In the genomic region with DNA sequence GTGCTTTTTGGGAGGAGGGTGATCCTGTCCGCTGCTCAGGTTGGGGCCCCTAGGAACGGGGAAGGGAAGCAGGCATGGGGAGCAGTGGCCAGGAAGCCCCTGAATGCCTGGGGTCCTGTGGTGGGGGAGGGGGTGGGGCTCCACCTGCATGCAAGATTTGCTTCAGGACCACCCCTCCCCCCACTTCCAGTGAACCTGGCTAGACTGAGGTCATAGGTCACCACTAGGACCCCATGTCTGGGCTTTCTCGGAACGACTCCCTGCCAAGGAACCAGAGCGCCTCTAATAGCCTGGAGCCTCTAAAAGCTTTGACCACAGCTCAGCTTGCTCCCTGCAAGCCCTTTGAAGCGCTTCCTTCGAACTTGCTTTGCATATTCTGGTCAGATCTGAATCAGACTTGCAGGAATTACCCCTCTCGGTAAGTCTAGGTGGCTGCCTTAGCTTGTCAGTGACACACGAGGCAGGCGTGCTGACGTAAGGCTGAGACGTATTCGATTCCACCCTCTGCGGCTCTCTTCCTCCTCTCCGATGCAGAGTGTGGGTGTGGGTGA, we compare ENCODE assay signal across 9 cellular contexts. TPM values are rescaled to one million over a fixed set of nuclear protein-coding genes. Genes with fewer than 3 reads are reported as not detected.
DNase-seq lines count a peak whose midpoint lies in the region; ATAC-seq and TF ChIP-seq lines count a peak whose summit lies in the region.
"Had no signal": no experiment of that assay in that cellular context is flagged by ENCODE, and none has a peak within 500 bp of the region (broad histone marks: within the 10 kb centered on the region; RNA-seq: fewer than 3 reads in every experiment).

No MANE protein-coding gene starts in this region.

- H3K9me3 ChIP-seq in IMR-90 (ENCODE audit: control insufficient read depth, insufficient read depth, low read length): no peaks in the 10 kb centered on the region

- H3K79me1 ChIP-seq in IMR-90 (ENCODE audit: low read depth in 1 of 2, low read length in 2 of 2): peaks cover 5 to 48% of the 10 kb centered on the region in 2 experiments; a peak in 3 of 4 replicates

- TF ChIP-seq RAD21 in IMR-90 (IDR thresholded peaks at IDR 0.05; ENCODE audit: low read length): peak; percentile 33

- peaks cover 19% of the 10 kb centered on the region for H3K9me1 ChIP-seq in IMR-90 (ENCODE audit: insufficient read depth, low read length)

- peak overlapping the region; percentile 17 for H2BK5ac ChIP-seq in IMR-90 (ENCODE audit: low read depth, low read length, poor library complexity, severe bottlenecking)

- no peaks in the 10 kb centered on the region for H3K9me3 Mint-ChIP-seq in natural killer cell treated with Interleukin-12 subunit alpha and Interleukin-12 subunit beta and Interleukin-15 and Interleukin-18, amount 100 ng/mL, for 72 hours
- no peaks in the 10 kb centered on the region for H3K9me3 Mint-ChIP-seq in stimulated activated naive CD8-positive, alpha-beta T cell treated with anti-CD3 and anti-CD28 coated beads, Interleukin-15, amount 100 ng/mL, for 72 hours

- H2BK15ac ChIP-seq in IMR-90 (ENCODE audit: low read depth, low read length): no peak overlapping the region

- H3K27me3 ChIP-seq in IMR-90 (ENCODE audit: control insufficient read depth, insufficient read depth, low read length): no peaks in the 10 kb centered on the region

- H2BK120ac ChIP-seq in IMR-90 (ENCODE audit: low read depth, low read length): no peak overlapping the region

- H2AFZ ChIP-seq in IMR-90 (replicated peaks; ENCODE audit: low read length, poor library complexity): peak overlapping the region; percentile 48

- intact Hi-C loops in IMR-90 (cut with micrococcal nuclease): loop anchor here (2.0 kb wide), 1 partner anchor 13 kb away; no protein-coding TSS in a partner anchor

- 0 out of 2 replicates have a peak overlapping the region, but pooled peaks have one; percentile 65 for H3K23ac ChIP-seq in IMR-90 (ENCODE audit: low read depth, low read length)

- peaks cover 32% of the 10 kb centered on the region for H3K4me1 ChIP-seq in IMR-90 (ENCODE audit: control insufficient read depth, insufficient read depth, low read length)

- peak overlapping the region; percentile 85 for H2AK9ac ChIP-seq in IMR-90 (replicated peaks; ENCODE audit: low read depth, low read length, poor library complexity)

- H4K5ac ChIP-seq in IMR-90 (ENCODE audit: low read depth, low read length): no peak overlapping the region

- no TSS peak for BruUV-seq in IMR-90 (replicated peaks; lab: Mats Ljungman, UMichigan)

- ATAC-seq in GM21526 (IDR thresholded peaks at IDR 0.05; ENCODE audit: low FRiP score, unreplicated experiment): peak; percentile 56
- ATAC-seq in IMR-90 (ENCODE audit: low read depth): no peak; the same call in 1 of the 2 replicates
- ATAC-seq in activated CD4-positive, CD25-positive, alpha-beta regulatory T cell treated with anti-CD3 and anti-CD28 coated beads, Interleukin-2, amount 50 U/mL, for 24 hours: peak; percentile 72 to 74
- ATAC-seq in natural killer cell treated with Interleukin-12 subunit alpha and Interleukin-12 subunit beta and Interleukin-15 and Interleukin-18, amount 100 ng/mL, for 72 hours: peak; percentile 69 to 71
- ATAC-seq in stimulated activated naive CD8-positive, alpha-beta T cell treated with anti-CD3 and anti-CD28 coated beads, Interleukin-15, amount 100 ng/mL, for 72 hours: peak; percentile 73

- H3K56ac ChIP-seq in IMR-90 (ENCODE audit: extremely low read depth, insufficient read depth, low read length): no peak overlapping the region; the same call in 1 of the 2 replicates

- peaks cover 58% of the 10 kb centered on the region for H4K20me1 ChIP-seq in IMR-90 (ENCODE audit: insufficient read depth, low read length)

- H3K14ac ChIP-seq in IMR-90 (replicated peaks; ENCODE audit: low read depth, low read length): peak overlapping the region; percentile 12; the same call in 1 of the 2 replicates

- H3K4me1 Mint-ChIP-seq in natural killer cell treated with Interleukin-12 subunit alpha and Interleukin-12 subunit beta and Interleukin-15 and Interleukin-18, amount 100 ng/mL, for 72 hours (ENCODE audit: low read depth in 2 of 2): peaks cover 44 to 46% of the 10 kb centered on the region in 2 donors
- peaks cover 75% of the 10 kb centered on the region for H3K4me1 Mint-ChIP-seq in stimulated activated naive CD8-positive, alpha-beta T cell treated with anti-CD3 and anti-CD28 coated beads, Interleukin-15, amount 100 ng/mL, for 72 hours

- no peaks in the 10 kb centered on the region for H3K27me3 Mint-ChIP-seq in natural killer cell treated with Interleukin-12 subunit alpha and Interleukin-12 subunit beta and Interleukin-15 and Interleukin-18, amount 100 ng/mL, for 72 hours
- peaks cover 6% of the 10 kb centered on the region for H3K27me3 Mint-ChIP-seq in stimulated activated naive CD8-positive, alpha-beta T cell treated with anti-CD3 and anti-CD28 coated beads, Interleukin-15, amount 100 ng/mL, for 72 hours

- H3K4me3 Mint-ChIP-seq in natural killer cell treated with Interleukin-12 subunit alpha and Interleukin-12 subunit beta and Interleukin-15 and Interleukin-18, amount 100 ng/mL, for 72 hours: peak overlapping the region; percentile 90
- peak overlapping the region; percentile 81 to 91 for H3K4me3 Mint-ChIP-seq in stimulated activated naive CD8-positive, alpha-beta T cell treated with anti-CD3 and anti-CD28 coated beads, Interleukin-15, amount 100 ng/mL, for 72 hours

- dilution Hi-C loops in IMR-90 (cut with HindIII; ENCODE audit: low sequenced_read_pairs, unreplicated experiment): no loop called here

- H3K9ac ChIP-seq in IMR-90 (ENCODE audit: low read depth, low read length): 0 out of 2 replicates have a peak overlapping the region, but pooled peaks have one; percentile 20

- H3K27ac Mint-ChIP-seq in natural killer cell treated with Interleukin-12 subunit alpha and Interleukin-12 subunit beta and Interleukin-15 and Interleukin-18, amount 100 ng/mL, for 72 hours: peak overlapping the region; percentile 96 to 98
- peak overlapping the region; percentile 37 to 72 for H3K27ac Mint-ChIP-seq in stimulated activated naive CD8-positive, alpha-beta T cell treated with anti-CD3 and anti-CD28 coated beads, Interleukin-15, amount 100 ng/mL, for 72 hours

- no peak overlapping the region for H3K18ac ChIP-seq in IMR-90 (ENCODE audit: low read depth, low read length)

- H3K36me3 Mint-ChIP-seq in natural killer cell treated with Interleukin-12 subunit alpha and Interleukin-12 subunit beta and Interleukin-15 and Interleukin-18, amount 100 ng/mL, for 72 hours: peaks cover 6% of the 10 kb centered on the region

- H2AK5ac ChIP-seq in IMR-90 (ENCODE audit: low read depth, low read length): 0 out of 2 replicates have a peak overlapping the region, but pooled peaks have one; percentile 91

- peak overlapping the region; percentile 4 for H3K27ac ChIP-seq in IMR-90 (ENCODE audit: insufficient read depth, low read length)
- H3K27ac ChIP-seq: VCaP had no signal

- in situ Hi-C loops in IMR-90 (cut with MboI; ENCODE audit: low sequenced_read_pairs): loop anchor here (5.0 kb wide), 1 partner anchor 64 kb away; no protein-coding TSS in a partner anchor

- peaks cover 33% of the 10 kb centered on the region for H3K36me3 ChIP-seq in IMR-90 (ENCODE audit: control insufficient read depth, insufficient read depth, low read length)

- CTCF ChIA-PET in IMR-90 (lab: Yijun Ruan, JAX): no interaction called here

- H3K4me2 ChIP-seq in IMR-90 (ENCODE audit: low read depth, low read length): peak overlapping the region; percentile 9

- H3K4me3 ChIP-seq in IMR-90 (ENCODE audit: insufficient read depth, low read depth, low read length) (peak overlapping the region; percentile 4; the same call in 1 of the 2 replicates), choroid plexus epithelial cell (ENCODE audit: low read depth, low read length) (peak overlapping the region; percentile 96)

- DNase-seq in D341Med (ENCODE audit: low spot score) (peak; percentile 46), IMR-90 (peak; percentile 98), choroid plexus epithelial cell (ENCODE audit: low read depth) (peak; percentile 94), SHP77 treated with DMSO at 0.1 percent for 48 hours (lab: John Stamatoyannopoulos, UW) (no peak)
- peak; percentile 93 for DNase-seq in natural killer cell treated with Interleukin-12 subunit alpha and Interleukin-12 subunit beta and Interleukin-15 and Interleukin-18, amount 100 ng/mL, for 72 hours (ENCODE audit: low spot score)
- peak; percentile 88 to 95 for DNase-seq in stimulated activated naive CD8-positive, alpha-beta T cell treated with anti-CD3 and anti-CD28 coated beads, Interleukin-15, amount 100 ng/mL, for 72 hours

- TF ChIP-seq CTCF in IMR-90 (conservative IDR thresholded peaks at IDR 0.05; ENCODE audit: low read depth, low read length) (no peak), choroid plexus epithelial cell (conservative IDR thresholded peaks at IDR 0.05; ENCODE audit: low read depth, low read length) (no peak)

- H2BK20ac ChIP-seq in IMR-90 (ENCODE audit: low read depth, low read length): peak overlapping the region; percentile 10; the same call in 1 of the 2 replicates

- peak overlapping the region; percentile 64; the same call in 1 of the 2 replicates for H3K4ac ChIP-seq in IMR-90 (ENCODE audit: low read depth, low read length)

- 30% methylated on average over 2 of the region's 15 CpGs; no CpG with 5 or more reads in 1 of the 2 experiments for WGBS in IMR-90 (ENCODE audit: extremely low coverage in 2 of 2, insufficient read length in 1 of 2), 2 experiments

- peak; percentile 90 for TF ChIP-seq POLR2A in IMR-90 (IDR thresholded peaks at IDR 0.05; ENCODE audit: low read depth, low read length)

- no peak overlapping the region for H4K91ac ChIP-seq in IMR-90 (ENCODE audit: insufficient read depth, low read depth, low read length)

- POLR2A ChIA-PET in IMR-90 (lab: Charles Lee; ENCODE audit: unreplicated experiment): interaction anchor here (0.9 kb wide), 1 partner anchor 68 kb away, joined by 3 read pairs; no protein-coding TSS in a partner anchor

- H4K8ac ChIP-seq in IMR-90 (ENCODE audit: low read depth in 2 of 2, low read length in 2 of 2): peak overlapping the region in 1 of 2 experiments; percentile 48; a peak in 1 of 4 replicates

TF ChIP-seq in IMR-90, 13 proteins besides CTCF, POLR2A, EP300 and RAD21 (continues in another document):
- TF ChIP-seq BHLHE40 (IDR thresholded peaks at IDR 0.05; ENCODE audit: low read depth, low read length): 0 out of 2 replicates have a peak, but pooled peaks have one; percentile 45

RNA-seq across cellular contexts. Expression of gene SOCS3, which starts 3.6 kb away (rescaled TPM):
- 19.7 and 19.9 TPM in 2 replicates for total RNA-seq in IMR-90 (2012; rRNA removed)
- polyA plus RNA-seq in IMR-90 (2012; rRNA removed): 18.3 and 19.2 TPM in 2 replicates
- polyA plus RNA-seq in IMR-90 (2012; cell fraction: cytosol; rRNA removed): 29.0 and 102 TPM in 2 replicates
- 163 and 202 TPM in 2 replicates for polyA plus RNA-seq in IMR-90 (2012; cell fraction: nucleus; rRNA removed; ENCODE audit: low replicate concordance)
- 100 to 1,000 TPM; 110 to 156 TPM for total RNA-seq in natural killer cell treated with Interleukin-12 subunit alpha and Interleukin-12 subunit beta and Interleukin-15 and Interleukin-18, amount 100 ng/mL, for 72 hours

RNA-seq across cellular contexts. Expression of gene PGS1, which starts 22.2 kb away (rescaled TPM):
- 14.4 and 18.5 TPM in 2 replicates for total RNA-seq in IMR-90 (2012; rRNA removed)
- 35.5 and 43.2 TPM in 2 replicates for polyA plus RNA-seq in IMR-90 (2012; rRNA removed)
- polyA plus RNA-seq in IMR-90 (2012; cell fraction: cytosol; rRNA removed): 26.3 and 45.8 TPM in 2 replicates
- 189 and 191 TPM in 2 replicates for polyA plus RNA-seq in IMR-90 (2012; cell fraction: nucleus; rRNA removed; ENCODE audit: low replicate concordance)
- 100 to 1,000 TPM in 1 of 2 donors, 10 to 100 TPM in 1; 83.0 to 139 TPM for total RNA-seq in natural killer cell treated with Interleukin-12 subunit alpha and Interleukin-12 subunit beta and Interleukin-15 and Interleukin-18, amount 100 ng/mL, for 72 hours
